Comparison of ENCODE assay signal across 1 cellular context in the genomic region with DNA sequence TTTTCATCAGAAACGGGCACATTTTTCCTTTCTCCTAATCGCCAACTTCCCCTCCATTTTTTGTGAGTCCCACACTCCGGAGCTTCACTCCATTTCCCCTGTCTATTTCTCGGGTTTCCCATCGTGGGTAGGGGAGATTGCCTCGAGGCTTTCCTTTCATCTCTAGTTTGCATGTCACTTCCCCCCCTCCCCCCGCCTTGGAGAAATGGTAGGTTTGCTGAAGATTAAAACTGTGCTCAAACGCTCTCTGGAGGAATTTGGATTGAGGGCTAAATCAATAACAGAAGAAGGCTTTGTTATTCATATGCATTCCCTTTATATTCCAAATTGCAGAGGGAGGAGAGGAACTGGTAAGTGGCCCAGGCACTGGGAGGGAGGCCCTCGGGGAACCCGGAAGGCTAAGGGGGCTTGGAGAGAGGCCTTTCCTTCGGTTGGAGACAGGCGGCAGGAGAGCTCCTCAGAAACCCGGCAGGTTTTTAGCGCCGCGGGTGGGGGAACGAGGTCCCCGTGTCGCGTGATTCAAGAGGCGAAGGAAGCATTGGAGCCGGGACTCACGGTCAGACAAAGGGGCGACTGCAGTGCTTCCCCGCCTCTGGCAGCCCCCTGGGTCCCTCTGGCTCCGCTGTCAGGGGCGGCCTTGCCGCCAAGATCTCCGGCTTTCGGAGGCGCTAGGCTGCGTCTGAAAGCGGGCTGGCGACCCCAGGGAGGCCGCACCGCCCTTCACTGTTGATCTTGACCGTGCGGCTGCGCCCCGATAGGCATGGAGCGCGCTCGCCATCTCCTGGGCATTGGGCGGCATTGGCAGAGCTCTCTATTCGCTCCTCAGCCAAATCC.
TF ChIP-seq lines count a peak whose summit lies in the region.

No MANE protein-coding gene starts in this region.

TF ChIP-seq in HepG2, 621 proteins besides CTCF, POLR2A, EP300 and RAD21 (continued from another document and continues in another):
- TF ChIP-seq MEIS1 (CRISPR knock-in tag; IDR thresholded peaks at IDR 0.05; ENCODE audit: borderline replicate concordance) (peak; percentile 33; the same call in 1 of the 2 replicates), ZNF451 (CRISPR knock-in tag; IDR thresholded peaks at IDR 0.05) (no peak), PRPF4 (IDR thresholded peaks at IDR 0.05; ENCODE audit: low read depth, low read length, poor library complexity, severe bottlenecking) (no peak), ZNF891 (CRISPR knock-in tag; IDR thresholded peaks at IDR 0.05) (peak; percentile 84), ZNF557 (CRISPR knock-in tag; IDR thresholded peaks at IDR 0.05) (no peak), ZFP62 (CRISPR knock-in tag; IDR thresholded peaks at IDR 0.05) (no peak), STAT5B (CRISPR knock-in tag; IDR thresholded peaks at IDR 0.05) (no peak), ZNF616 (CRISPR knock-in tag; IDR thresholded peaks at IDR 0.05; ENCODE audit: low read depth) (no peak), ZNF441 (CRISPR knock-in tag; IDR thresholded peaks at IDR 0.05; ENCODE audit: borderline replicate concordance) (no peak), HNRNPLL (IDR thresholded peaks at IDR 0.05; ENCODE audit: low read depth, low read length, poor library complexity, severe bottlenecking) (peak; percentile 48), ZNF7 (CRISPR knock-in tag; IDR thresholded peaks at IDR 0.05) (no peak), ZNF530 (CRISPR knock-in tag; IDR thresholded peaks at IDR 0.05; ENCODE audit: low read depth) (no peak), ZNF260 (CRISPR knock-in tag; IDR thresholded peaks at IDR 0.05; ENCODE audit: borderline replicate concordance, low read depth) (no peak), RELA (CRISPR knock-in tag; IDR thresholded peaks at IDR 0.05) (no peak), ZKSCAN1 (IDR thresholded peaks at IDR 0.05; ENCODE audit: low read length) (no peak), U2AF2 (IDR thresholded peaks at IDR 0.05; ENCODE audit: low read depth, low read length) (no peak), MYC (CRISPR knock-in tag; IDR thresholded peaks at IDR 0.05; ENCODE audit: borderline replicate concordance) (peak; percentile 38; the same call in 1 of the 2 replicates), ZSCAN20 (CRISPR knock-in tag; IDR thresholded peaks at IDR 0.05; ENCODE audit: borderline replicate concordance) (no peak)
- TF ChIP-seq, protein P1, sequence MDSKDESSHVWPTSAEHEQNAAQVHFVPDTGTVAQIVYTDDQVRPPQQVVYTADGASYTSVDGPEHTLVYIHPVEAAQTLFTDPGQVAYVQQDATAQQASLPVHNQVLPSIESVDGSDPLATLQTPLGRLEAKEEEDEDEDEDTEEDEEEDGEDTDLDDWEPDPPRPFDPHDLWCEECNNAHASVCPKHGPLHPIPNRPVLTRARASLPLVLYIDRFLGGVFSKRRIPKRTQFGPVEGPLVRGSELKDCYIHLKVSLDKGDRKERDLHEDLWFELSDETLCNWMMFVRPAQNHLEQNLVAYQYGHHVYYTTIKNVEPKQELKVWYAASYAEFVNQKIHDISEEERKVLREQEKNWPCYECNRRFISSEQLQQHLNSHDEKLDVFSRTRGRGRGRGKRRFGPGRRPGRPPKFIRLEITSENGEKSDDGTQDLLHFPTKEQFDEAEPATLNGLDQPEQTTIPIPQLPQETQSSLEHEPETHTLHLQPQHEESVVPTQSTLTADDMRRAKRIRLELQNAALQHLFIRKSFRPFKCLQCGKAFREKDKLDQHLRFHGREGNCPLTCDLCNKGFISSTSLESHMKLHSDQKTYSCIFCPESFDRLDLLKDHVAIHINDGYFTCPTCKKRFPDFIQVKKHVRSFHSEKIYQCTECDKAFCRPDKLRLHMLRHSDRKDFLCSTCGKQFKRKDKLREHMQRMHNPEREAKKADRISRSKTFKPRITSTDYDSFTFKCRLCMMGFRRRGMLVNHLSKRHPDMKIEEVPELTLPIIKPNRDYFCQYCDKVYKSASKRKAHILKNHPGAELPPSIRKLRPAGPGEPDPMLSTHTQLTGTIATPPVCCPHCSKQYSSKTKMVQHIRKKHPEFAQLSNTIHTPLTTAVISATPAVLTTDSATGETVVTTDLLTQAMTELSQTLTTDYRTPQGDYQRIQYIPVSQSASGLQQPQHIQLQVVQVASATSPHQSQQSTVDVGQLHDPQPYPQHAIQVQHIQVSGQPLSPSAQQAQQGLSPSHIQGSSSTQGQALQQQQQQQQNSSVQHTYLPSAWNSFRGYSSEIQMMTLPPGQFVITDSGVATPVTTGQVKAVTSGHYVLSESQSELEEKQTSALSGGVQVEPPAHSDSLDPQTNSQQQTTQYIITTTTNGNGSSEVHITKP (CRISPR knock-in tag; IDR thresholded peaks at IDR 0.05; ENCODE audit: low read depth), result no peak
- TF ChIP-seq, protein P2, sequence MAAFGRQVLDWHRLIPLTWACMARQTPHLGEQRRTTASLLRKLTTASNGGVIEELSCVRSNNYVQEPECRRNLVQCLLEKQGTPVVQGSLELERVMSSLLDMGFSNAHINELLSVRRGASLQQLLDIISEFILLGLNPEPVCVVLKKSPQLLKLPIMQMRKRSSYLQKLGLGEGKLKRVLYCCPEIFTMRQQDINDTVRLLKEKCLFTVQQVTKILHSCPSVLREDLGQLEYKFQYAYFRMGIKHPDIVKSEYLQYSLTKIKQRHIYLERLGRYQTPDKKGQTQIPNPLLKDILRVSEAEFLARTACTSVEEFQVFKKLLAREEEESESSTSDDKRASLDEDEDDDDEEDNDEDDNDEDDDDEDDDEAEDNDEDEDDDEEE (CRISPR knock-in tag; IDR thresholded peaks at IDR 0.05), result no peak
- TF ChIP-seq, protein P3, sequence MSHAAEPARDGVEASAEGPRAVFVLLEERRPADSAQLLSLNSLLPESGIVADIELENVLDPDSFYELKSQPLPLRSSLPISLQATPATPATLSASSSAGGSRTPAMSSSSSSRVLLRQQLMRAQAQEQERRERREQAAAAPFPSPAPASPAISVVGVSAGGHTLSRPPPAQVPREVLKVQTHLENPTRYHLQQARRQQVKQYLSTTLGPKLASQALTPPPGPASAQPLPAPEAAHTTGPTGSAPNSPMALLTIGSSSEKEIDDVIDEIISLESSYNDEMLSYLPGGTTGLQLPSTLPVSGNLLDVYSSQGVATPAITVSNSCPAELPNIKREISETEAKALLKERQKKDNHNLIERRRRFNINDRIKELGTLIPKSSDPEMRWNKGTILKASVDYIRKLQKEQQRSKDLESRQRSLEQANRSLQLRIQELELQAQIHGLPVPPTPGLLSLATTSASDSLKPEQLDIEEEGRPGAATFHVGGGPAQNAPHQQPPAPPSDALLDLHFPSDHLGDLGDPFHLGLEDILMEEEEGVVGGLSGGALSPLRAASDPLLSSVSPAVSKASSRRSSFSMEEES (CRISPR knock-in tag; IDR thresholded peaks at IDR 0.05), result 0 out of 2 replicates have a peak, but pooled peaks have one; percentile 32
- TF ChIP-seq, protein P4, sequence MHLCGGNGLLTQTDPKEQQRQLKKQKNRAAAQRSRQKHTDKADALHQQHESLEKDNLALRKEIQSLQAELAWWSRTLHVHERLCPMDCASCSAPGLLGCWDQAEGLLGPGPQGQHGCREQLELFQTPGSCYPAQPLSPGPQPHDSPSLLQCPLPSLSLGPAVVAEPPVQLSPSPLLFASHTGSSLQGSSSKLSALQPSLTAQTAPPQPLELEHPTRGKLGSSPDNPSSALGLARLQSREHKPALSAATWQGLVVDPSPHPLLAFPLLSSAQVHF (CRISPR knock-in tag; IDR thresholded peaks at IDR 0.05), result no peak
- TF ChIP-seq, protein P5, sequence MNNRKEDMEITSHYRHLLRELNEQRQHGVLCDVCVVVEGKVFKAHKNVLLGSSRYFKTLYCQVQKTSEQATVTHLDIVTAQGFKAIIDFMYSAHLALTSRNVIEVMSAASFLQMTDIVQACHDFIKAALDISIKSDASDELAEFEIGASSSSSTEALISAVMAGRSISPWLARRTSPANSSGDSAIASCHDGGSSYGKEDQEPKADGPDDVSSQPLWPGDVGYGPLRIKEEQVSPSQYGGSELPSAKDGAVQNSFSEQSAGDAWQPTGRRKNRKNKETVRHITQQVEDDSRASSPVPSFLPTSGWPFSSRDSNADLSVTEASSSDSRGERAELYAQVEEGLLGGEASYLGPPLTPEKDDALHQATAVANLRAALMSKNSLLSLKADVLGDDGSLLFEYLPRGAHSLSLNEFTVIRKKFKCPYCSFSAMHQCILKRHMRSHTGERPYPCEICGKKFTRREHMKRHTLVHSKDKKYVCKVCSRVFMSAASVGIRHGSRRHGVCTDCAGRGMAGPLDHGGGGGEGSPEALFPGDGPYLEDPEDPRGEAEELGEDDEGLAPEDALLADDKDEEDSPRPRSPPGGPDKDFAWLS (CRISPR knock-in tag; IDR thresholded peaks at IDR 0.05; ENCODE audit: borderline replicate concordance), result no peak
- TF ChIP-seq, protein P6, sequence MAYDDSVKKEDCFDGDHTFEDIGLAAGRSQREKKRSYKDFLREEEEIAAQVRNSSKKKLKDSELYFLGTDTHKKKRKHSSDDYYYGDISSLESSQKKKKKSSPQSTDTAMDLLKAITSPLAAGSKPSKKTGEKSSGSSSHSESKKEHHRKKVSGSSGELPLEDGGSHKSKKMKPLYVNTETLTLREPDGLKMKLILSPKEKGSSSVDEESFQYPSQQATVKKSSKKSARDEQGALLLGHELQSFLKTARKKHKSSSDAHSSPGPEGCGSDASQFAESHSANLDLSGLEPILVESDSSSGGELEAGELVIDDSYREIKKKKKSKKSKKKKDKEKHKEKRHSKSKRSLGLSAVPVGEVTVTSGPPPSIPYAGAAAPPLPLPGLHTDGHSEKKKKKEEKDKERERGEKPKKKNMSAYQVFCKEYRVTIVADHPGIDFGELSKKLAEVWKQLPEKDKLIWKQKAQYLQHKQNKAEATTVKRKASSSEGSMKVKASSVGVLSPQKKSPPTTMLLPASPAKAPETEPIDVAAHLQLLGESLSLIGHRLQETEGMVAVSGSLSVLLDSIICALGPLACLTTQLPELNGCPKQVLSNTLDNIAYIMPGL (CRISPR knock-in tag; IDR thresholded peaks at IDR 0.05; ENCODE audit: borderline replicate concordance in 1 of 2, low read depth in 1 of 2), result peak; percentile 38 to 88; a peak in 2 of 4 replicates
- TF ChIP-seq, protein P7, sequence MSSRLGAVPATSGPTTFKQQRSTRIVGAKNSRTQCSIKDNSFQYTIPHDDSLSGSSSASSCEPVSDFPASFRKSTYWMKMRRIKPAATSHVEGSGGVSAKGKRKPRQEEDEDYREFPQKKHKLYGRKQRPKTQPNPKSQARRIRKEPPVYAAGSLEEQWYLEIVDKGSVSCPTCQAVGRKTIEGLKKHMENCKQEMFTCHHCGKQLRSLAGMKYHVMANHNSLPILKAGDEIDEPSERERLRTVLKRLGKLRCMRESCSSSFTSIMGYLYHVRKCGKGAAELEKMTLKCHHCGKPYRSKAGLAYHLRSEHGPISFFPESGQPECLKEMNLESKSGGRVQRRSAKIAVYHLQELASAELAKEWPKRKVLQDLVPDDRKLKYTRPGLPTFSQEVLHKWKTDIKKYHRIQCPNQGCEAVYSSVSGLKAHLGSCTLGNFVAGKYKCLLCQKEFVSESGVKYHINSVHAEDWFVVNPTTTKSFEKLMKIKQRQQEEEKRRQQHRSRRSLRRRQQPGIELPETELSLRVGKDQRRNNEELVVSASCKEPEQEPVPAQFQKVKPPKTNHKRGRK (CRISPR knock-in tag; IDR thresholded peaks at IDR 0.05), result no peak
- TF ChIP-seq, protein P8, sequence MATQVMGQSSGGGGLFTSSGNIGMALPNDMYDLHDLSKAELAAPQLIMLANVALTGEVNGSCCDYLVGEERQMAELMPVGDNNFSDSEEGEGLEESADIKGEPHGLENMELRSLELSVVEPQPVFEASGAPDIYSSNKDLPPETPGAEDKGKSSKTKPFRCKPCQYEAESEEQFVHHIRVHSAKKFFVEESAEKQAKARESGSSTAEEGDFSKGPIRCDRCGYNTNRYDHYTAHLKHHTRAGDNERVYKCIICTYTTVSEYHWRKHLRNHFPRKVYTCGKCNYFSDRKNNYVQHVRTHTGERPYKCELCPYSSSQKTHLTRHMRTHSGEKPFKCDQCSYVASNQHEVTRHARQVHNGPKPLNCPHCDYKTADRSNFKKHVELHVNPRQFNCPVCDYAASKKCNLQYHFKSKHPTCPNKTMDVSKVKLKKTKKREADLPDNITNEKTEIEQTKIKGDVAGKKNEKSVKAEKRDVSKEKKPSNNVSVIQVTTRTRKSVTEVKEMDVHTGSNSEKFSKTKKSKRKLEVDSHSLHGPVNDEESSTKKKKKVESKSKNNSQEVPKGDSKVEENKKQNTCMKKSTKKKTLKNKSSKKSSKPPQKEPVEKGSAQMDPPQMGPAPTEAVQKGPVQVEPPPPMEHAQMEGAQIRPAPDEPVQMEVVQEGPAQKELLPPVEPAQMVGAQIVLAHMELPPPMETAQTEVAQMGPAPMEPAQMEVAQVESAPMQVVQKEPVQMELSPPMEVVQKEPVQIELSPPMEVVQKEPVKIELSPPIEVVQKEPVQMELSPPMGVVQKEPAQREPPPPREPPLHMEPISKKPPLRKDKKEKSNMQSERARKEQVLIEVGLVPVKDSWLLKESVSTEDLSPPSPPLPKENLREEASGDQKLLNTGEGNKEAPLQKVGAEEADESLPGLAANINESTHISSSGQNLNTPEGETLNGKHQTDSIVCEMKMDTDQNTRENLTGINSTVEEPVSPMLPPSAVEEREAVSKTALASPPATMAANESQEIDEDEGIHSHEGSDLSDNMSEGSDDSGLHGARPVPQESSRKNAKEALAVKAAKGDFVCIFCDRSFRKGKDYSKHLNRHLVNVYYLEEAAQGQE (IDR thresholded peaks at IDR 0.05; ENCODE audit: borderline replicate concordance in 1 of 2, low read depth in 1 of 2, low read length in 2 of 2), result no peak
- TF ChIP-seq, protein P9, sequence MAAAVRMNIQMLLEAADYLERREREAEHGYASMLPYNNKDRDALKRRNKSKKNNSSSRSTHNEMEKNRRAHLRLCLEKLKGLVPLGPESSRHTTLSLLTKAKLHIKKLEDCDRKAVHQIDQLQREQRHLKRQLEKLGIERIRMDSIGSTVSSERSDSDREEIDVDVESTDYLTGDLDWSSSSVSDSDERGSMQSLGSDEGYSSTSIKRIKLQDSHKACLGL (CRISPR knock-in tag; IDR thresholded peaks at IDR 0.05), result 0 out of 2 replicates have a peak, but pooled peaks have one; percentile 40
- TF ChIP-seq, protein P10, sequence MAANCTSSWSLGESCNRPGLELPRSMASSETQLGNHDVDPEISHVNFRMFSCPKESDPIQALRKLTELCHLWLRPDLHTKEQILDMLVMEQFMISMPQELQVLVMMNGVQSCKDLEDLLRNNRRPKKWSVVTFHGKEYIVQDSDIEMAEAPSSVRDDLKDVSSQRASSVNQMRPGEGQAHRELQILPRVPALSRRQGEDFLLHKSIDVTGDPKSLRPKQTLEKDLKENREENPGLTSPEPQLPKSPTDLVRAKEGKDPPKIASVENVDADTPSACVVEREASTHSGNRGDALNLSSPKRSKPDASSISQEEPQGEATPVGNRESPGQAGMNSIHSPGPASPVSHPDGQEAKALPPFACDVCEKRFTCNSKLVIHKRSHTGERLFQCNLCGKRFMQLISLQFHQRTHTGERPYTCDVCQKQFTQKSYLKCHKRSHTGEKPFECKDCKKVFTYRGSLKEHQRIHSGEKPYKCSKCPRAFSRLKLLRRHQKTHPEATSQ (CRISPR knock-in tag; IDR thresholded peaks at IDR 0.05; ENCODE audit: borderline replicate concordance), result no peak
- TF ChIP-seq, protein P11, sequence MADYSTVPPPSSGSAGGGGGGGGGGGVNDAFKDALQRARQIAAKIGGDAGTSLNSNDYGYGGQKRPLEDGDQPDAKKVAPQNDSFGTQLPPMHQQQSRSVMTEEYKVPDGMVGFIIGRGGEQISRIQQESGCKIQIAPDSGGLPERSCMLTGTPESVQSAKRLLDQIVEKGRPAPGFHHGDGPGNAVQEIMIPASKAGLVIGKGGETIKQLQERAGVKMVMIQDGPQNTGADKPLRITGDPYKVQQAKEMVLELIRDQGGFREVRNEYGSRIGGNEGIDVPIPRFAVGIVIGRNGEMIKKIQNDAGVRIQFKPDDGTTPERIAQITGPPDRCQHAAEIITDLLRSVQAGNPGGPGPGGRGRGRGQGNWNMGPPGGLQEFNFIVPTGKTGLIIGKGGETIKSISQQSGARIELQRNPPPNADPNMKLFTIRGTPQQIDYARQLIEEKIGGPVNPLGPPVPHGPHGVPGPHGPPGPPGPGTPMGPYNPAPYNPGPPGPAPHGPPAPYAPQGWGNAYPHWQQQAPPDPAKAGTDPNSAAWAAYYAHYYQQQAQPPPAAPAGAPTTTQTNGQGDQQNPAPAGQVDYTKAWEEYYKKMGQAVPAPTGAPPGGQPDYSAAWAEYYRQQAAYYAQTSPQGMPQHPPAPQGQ (CRISPR knock-in tag; IDR thresholded peaks at IDR 0.05; ENCODE audit: borderline replicate concordance), result peak; percentile 49; the same call in 1 of the 2 replicates
